In the genomic region with DNA sequence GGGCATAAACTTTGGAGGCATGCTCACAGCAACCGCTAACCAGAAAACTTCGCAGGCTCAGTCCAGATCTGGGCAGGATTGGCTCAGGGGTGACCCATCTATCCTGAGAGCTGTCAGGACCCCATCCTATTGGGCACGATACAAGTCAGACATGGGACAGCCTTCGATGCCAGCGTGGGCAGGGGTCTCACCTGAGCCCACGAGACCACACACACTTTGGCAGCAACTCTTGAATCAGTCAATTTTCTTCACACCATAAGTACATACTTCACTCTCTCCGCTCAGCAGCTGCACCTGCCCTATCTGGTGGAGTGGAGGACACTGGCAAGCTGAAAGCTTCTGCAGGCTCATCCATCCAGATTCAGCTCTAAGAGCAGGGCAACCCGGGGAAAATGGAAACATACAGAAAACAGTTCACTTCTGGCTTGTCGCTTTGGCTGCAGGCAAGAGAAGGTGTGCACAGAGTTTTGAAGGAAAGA, we compare ENCODE assay signal across 12 cellular contexts. TPM values are rescaled to one million over a fixed set of nuclear protein-coding genes. Genes with fewer than 3 reads are reported as not detected.
A peak's percentile ranks its signal among the peaks of the same experiment; 100 is the strongest.
DNase-seq lines count a peak whose midpoint lies in the region; ATAC-seq and TF ChIP-seq lines count a peak whose summit lies in the region.
"Had no signal": no experiment of that assay in that cellular context is flagged by ENCODE, and none has a peak within 500 bp of the region (broad histone marks: within the 10 kb centered on the region; RNA-seq: fewer than 3 reads in every experiment).

No MANE protein-coding gene starts in this region.

- H2BK120ac ChIP-seq in neuronal stem cell (ENCODE audit: low read depth, low read length) (no peak overlapping the region), mesenchymal stem cell (ENCODE audit: low read depth, low read length) (no peak overlapping the region)

- H2BK12ac ChIP-seq in neuronal stem cell (ENCODE audit: low read length) (no peak overlapping the region), mesenchymal stem cell (ENCODE audit: low read length in 2 of 2) (no peak overlapping the region)

- TF ChIP-seq CTCF in heart left ventricle (IDR thresholded peaks at IDR 0.05) (no peak), body of pancreas (IDR thresholded peaks at IDR 0.05) (no peak), upper lobe of left lung (IDR thresholded peaks at IDR 0.05) (no peak)

- intact Hi-C loops in heart left ventricle (cut with DNase I), result no loop called here
- intact Hi-C loops in Right ventricle myocardium inferior (cut with DNase I), result no loop called here
- intact Hi-C loops in body of pancreas (cut with DNase I), result no loop called here

- H3K36me3 ChIP-seq in heart left ventricle, result no peaks in the 10 kb centered on the region
- no peaks in the 10 kb centered on the region for H3K36me3 ChIP-seq in body of pancreas (replicated peaks in 1 of 2; ENCODE audit: insufficient read depth in 1 of 2, low read depth in 2 of 2)
- peaks cover 2 to 26% of the 10 kb centered on the region in 2 donors for H3K36me3 ChIP-seq in neuronal stem cell (replicated peaks in 1 of 2; ENCODE audit: control insufficient read depth in 2 of 2, insufficient read depth in 2 of 2, low read length in 2 of 2)
- no peaks in the 10 kb centered on the region for H3K36me3 ChIP-seq in upper lobe of left lung
- H3K36me3 ChIP-seq in mesenchymal stem cell (ENCODE audit: control insufficient read depth in 1 of 2, insufficient read depth in 2 of 2, low read depth in 1 of 2, low read length in 2 of 2), result no peaks in the 10 kb centered on the region
- H3K36me3 ChIP-seq: adrenal gland had no signal

- H4K8ac ChIP-seq in neuronal stem cell (ENCODE audit: low read depth, low read length) (no peak overlapping the region), mesenchymal stem cell (ENCODE audit: low read length) (no peak overlapping the region)

- H3K79me1 ChIP-seq in neuronal stem cell (ENCODE audit: low read depth, low read length) (no peaks in the 10 kb centered on the region), mesenchymal stem cell (replicated peaks; ENCODE audit: low read length, poor library complexity, severe bottlenecking) (peaks cover 38% of the 10 kb centered on the region)

- H3K18ac ChIP-seq in neuronal stem cell (ENCODE audit: low read length) (peak overlapping the region; percentile 67), mesenchymal stem cell (ENCODE audit: low read depth in 1 of 2, low read length in 2 of 2) (no peak overlapping the region)

- DNase-seq in heart left ventricle (no peak), Right ventricle myocardium inferior (ENCODE audit: missing footprints) (no peak), body of pancreas (no peak), neuronal stem cell (ENCODE audit: low spot score) (no peak), upper lobe of left lung (no peak), OCI-M2 (lab: John Stamatoyannopoulos, UW; ENCODE audit: unreplicated experiment) (no peak), DMS114 treated with DMSO at 0.1 percent for 48 hours (lab: John Stamatoyannopoulos, UW; ENCODE audit: unreplicated experiment) (no peak), mesenchymal stem cell (no peak)
- DNase-seq: activated T-cell treated with anti-CD3 and anti-CD28 coated beads, Interleukin-2, amount 50 U/mL, for 72 hours; cortex of kidney; NCI-H524 had no signal

- no peak overlapping the region for H2AK5ac ChIP-seq in neuronal stem cell (ENCODE audit: low read depth, low read length)
- no peak overlapping the region for H2AK5ac ChIP-seq in mesenchymal stem cell (ENCODE audit: low read length, severe bottlenecking)

- H3K27me3 ChIP-seq in heart left ventricle, result no peaks in the 10 kb centered on the region
- H3K27me3 ChIP-seq in body of pancreas, result no peaks in the 10 kb centered on the region
- no peaks in the 10 kb centered on the region for H3K27me3 ChIP-seq in neuronal stem cell (ENCODE audit: control insufficient read depth in 3 of 3, insufficient read depth in 3 of 3, low read depth in 1 of 3, low read length in 3 of 3)
- H3K27me3 ChIP-seq in upper lobe of left lung, result no peaks in the 10 kb centered on the region
- no peaks in the 10 kb centered on the region for H3K27me3 ChIP-seq in mesenchymal stem cell (ENCODE audit: control insufficient read depth in 1 of 2, insufficient read depth in 1 of 2, low read length in 2 of 2)
- H3K27me3 ChIP-seq: adrenal gland had no signal

- H3K27ac ChIP-seq in heart left ventricle, result peak overlapping the region; percentile 14 to 86 (median 63)
- H3K27ac ChIP-seq in body of pancreas, result peak overlapping the region in 3 of 4 donors; percentile 61 to 81 (median 69)
- no peak overlapping the region for H3K27ac ChIP-seq in neuronal stem cell (replicated peaks; ENCODE audit: low read length)
- peak overlapping the region in 3 of 4 donors; percentile 21 to 65 (median 55) for H3K27ac ChIP-seq in upper lobe of left lung
- no peak overlapping the region for H3K27ac ChIP-seq in mesenchymal stem cell (ENCODE audit: low read length, poor library complexity, severe bottlenecking)

- no peak overlapping the region for H4K91ac ChIP-seq in neuronal stem cell (ENCODE audit: low read depth, low read length, poor library complexity)
- H4K91ac ChIP-seq in mesenchymal stem cell (ENCODE audit: low read length), result no peak overlapping the region

- H3K23ac ChIP-seq in neuronal stem cell (ENCODE audit: low read depth, low read length, poor library complexity) (no peak overlapping the region), mesenchymal stem cell (ENCODE audit: low read length in 2 of 2) (no peak overlapping the region)

- H3K4me3 ChIP-seq in heart left ventricle (peak overlapping the region in 7 of 12 donors; percentile 0 to 42 (median 16)), body of pancreas (no peak overlapping the region), neuronal stem cell (ENCODE audit: low read length in 2 of 2) (no peak overlapping the region), upper lobe of left lung (no peak overlapping the region), mesenchymal stem cell (ENCODE audit: insufficient read depth in 1 of 2, low read depth in 1 of 2, low read length in 2 of 2) (peak overlapping the region in 1 of 2 experiments; percentile 66)
- H3K4me3 ChIP-seq: adrenal gland had no signal

- H3K4me2 ChIP-seq in neuronal stem cell (ENCODE audit: insufficient read depth, low read length, poor library complexity, severe bottlenecking) (no peak overlapping the region), mesenchymal stem cell (ENCODE audit: low read length, poor library complexity, severe bottlenecking) (no peak overlapping the region)

- H2BK5ac ChIP-seq in neuronal stem cell (ENCODE audit: low read length) (no peak overlapping the region), mesenchymal stem cell (ENCODE audit: low read depth, low read length, poor library complexity, severe bottlenecking) (no peak overlapping the region)

- H3K14ac ChIP-seq in neuronal stem cell (ENCODE audit: low read length) (no peak overlapping the region), mesenchymal stem cell (ENCODE audit: low read length in 2 of 2) (no peak overlapping the region)

- H3K9me3 ChIP-seq in heart left ventricle (peaks cover 0 to 10% (median 3%) of the 10 kb centered on the region in 12 donors), body of pancreas (no peaks in the 10 kb centered on the region), neuronal stem cell (replicated peaks in 1 of 2; ENCODE audit: control insufficient read depth in 2 of 2, insufficient read depth in 1 of 2, low read depth in 1 of 2, low read length in 2 of 2) (peaks cover 5 to 12% of the 10 kb centered on the region in 2 donors), upper lobe of left lung (no peaks in the 10 kb centered on the region), mesenchymal stem cell (ENCODE audit: control insufficient read depth, low read length) (peaks cover 5% of the 10 kb centered on the region)
- H3K9me3 ChIP-seq: adrenal gland had no signal

- TF ChIP-seq EP300 in upper lobe of left lung (IDR thresholded peaks at IDR 0.05), result no peak

- ATAC-seq in heart left ventricle (peak in 1 of 4 donors; percentile 3), Right ventricle myocardium inferior (no peak), body of pancreas (no peak), upper lobe of left lung (ENCODE audit: low FRiP score in 2 of 2) (no peak)
- ATAC-seq: activated T-cell treated with anti-CD3 and anti-CD28 coated beads, Interleukin-2, amount 50 U/mL, for 72 hours had no signal

- H3K9ac ChIP-seq in neuronal stem cell (ENCODE audit: low read depth, low read length, poor library complexity) (no peak overlapping the region), mesenchymal stem cell (ENCODE audit: low read length) (no peak overlapping the region)

- H3K4me1 ChIP-seq in heart left ventricle (peaks cover 0 to 46% (median 16%) of the 10 kb centered on the region in 12 donors), body of pancreas (peaks cover 57% of the 10 kb centered on the region), neuronal stem cell (ENCODE audit: control insufficient read depth in 2 of 2, insufficient read depth in 1 of 2, low read depth in 1 of 2, low read length in 2 of 2) (peaks cover 2 to 16% of the 10 kb centered on the region in 2 donors), upper lobe of left lung (peaks cover 36 to 58% (median 42%) of the 10 kb centered on the region in 4 donors), mesenchymal stem cell (ENCODE audit: control insufficient read depth, insufficient read depth, low read depth, low read length) (peaks cover 2% of the 10 kb centered on the region)

- H2BK15ac ChIP-seq in neuronal stem cell (ENCODE audit: low read length) (no peak overlapping the region), mesenchymal stem cell (ENCODE audit: low read depth, poor library complexity, severe bottlenecking) (no peak overlapping the region)

- TF ChIP-seq POLR2A in heart left ventricle (IDR thresholded peaks at IDR 0.05) (no peak), body of pancreas (IDR thresholded peaks at IDR 0.05) (no peak), upper lobe of left lung (IDR thresholded peaks at IDR 0.05) (no peak)

- 71 to 86% (median 78%) methylated on average over 6 to 9 of the region's 9 CpGs for WGBS in heart left ventricle, 4 donors
- WGBS in body of pancreas, 2 donors, result 47 to 49% methylated on average over 6 to 9 of the region's 9 CpGs
- no CpG with 5 or more reads among the region's 9 CpGs for WGBS in neuronal stem cell (ENCODE audit: extremely low coverage in 2 of 2, insufficient read length in 2 of 2, insufficient replicate concordance in 1 of 2), 2 donors
- WGBS in upper lobe of left lung, 2 donors, result 75 to 76% methylated on average over 4 to 9 of the region's 9 CpGs
- WGBS in mesenchymal stem cell, result 97% methylated on average over 9 of the region's 9 CpGs

- no peak overlapping the region for H3K4ac ChIP-seq in neuronal stem cell (ENCODE audit: low read length)
- no peak overlapping the region for H3K4ac ChIP-seq in mesenchymal stem cell (ENCODE audit: low read depth in 1 of 2, low read length in 2 of 2)

- no peak overlapping the region for H2AFZ ChIP-seq in neuronal stem cell (ENCODE audit: low read length)
- H2AFZ ChIP-seq in mesenchymal stem cell (ENCODE audit: low read depth, low read length), result no peak overlapping the region

RNA-seq across cellular contexts. Expression of a gene that starts 48.3 kb away (rescaled TPM):
- total RNA-seq in heart left ventricle, result 10 to 100 TPM in 6 of 9 donors, 1 to 10 TPM in 3; 7.8 to 21.6 (median 14.5) TPM
- polyA plus RNA-seq in heart left ventricle, result 1 to 10 TPM; 3.8 to 4.0 TPM
- total RNA-seq in Right ventricle myocardium inferior, result 8.4 TPM
- total RNA-seq in body of pancreas, result 10 to 100 TPM; 22.4 to 24.6 TPM
- 1.8 TPM for polyA plus RNA-seq in neuronal stem cell (2013, experiment 1 of 2)
- 2.1 TPM for polyA plus RNA-seq in neuronal stem cell (2013, experiment 2 of 2)
- 10 to 100 TPM; 22.4 to 40.3 (median 27.0) TPM for total RNA-seq in upper lobe of left lung
- 5.1 TPM for polyA plus RNA-seq in mesenchymal stem cell (2013, experiment 1 of 2)
- polyA plus RNA-seq in mesenchymal stem cell (2013, experiment 2 of 2), result 4.5 TPM

Comparison
In these comparisons a context has a peak if more than half of its experiments do, and no peak if none do; other contexts are left out.
1. H3K27ac ChIP-seq: peak in heart left ventricle (12 of 12), body of pancreas (3 of 4) and upper lobe of left lung (3 of 4); none in neuronal stem cell (single experiment) and mesenchymal stem cell (single experiment).
2. H3K4me3 ChIP-seq: peak in heart left ventricle (7 of 12); none in body of pancreas (0 of 2), neuronal stem cell (0 of 2) and upper lobe of left lung (0 of 4).